In genomic region chr7:105084581-105084980, GRCh38 we compare ENCODE assay signal across 15 cellular contexts.
"Had no signal": no experiment of that assay in that cellular context is flagged by ENCODE, and none has a peak within 500 bp of the region (broad histone marks: within the 10 kb centered on the region; RNA-seq: fewer than 3 reads in every experiment).

No MANE protein-coding gene starts in this region.

- ATAC-seq: activated CD8-positive, alpha-beta T cell treated with anti-CD3 and anti-CD28 coated beads, Interleukin-2, amount 10 ng/mL, durations not matched to agents 7 days and 5 days; foreskin keratinocyte; naive thymus-derived CD4-positive, alpha-beta T cell; stimulated activated memory B cell treated with anti-CD40 and anti-IgM and Interleukin-4, amounts not matched to agents 10 μg/mL and 1 μg/mL and 100 μg/mL, for 72 hours had no signal

- H3K9me3 ChIP-seq: esophagus squamous epithelium, SJCRH30 had no signal

- H3K27me3 Mint-ChIP-seq: activated naive CD4-positive, alpha-beta T cell treated with anti-CD3 and anti-CD28 coated beads, Interleukin-2, amount 50 U/mL, for 24 hours; naive thymus-derived CD4-positive, alpha-beta T cell; stimulated activated memory B cell treated with anti-CD40 and anti-IgM and Interleukin-4, amounts not matched to agents 10 μg/mL and 1 μg/mL and 100 μg/mL, for 72 hours had no signal

- H3K9me3 Mint-ChIP-seq: activated naive CD4-positive, alpha-beta T cell treated with anti-CD3 and anti-CD28 coated beads, Interleukin-2, amount 50 U/mL, for 24 hours; naive thymus-derived CD4-positive, alpha-beta T cell; stimulated activated memory B cell treated with anti-CD40 and anti-IgM and Interleukin-4, amounts not matched to agents 10 μg/mL and 1 μg/mL and 100 μg/mL, for 72 hours had no signal

- H3K27ac Mint-ChIP-seq: activated CD8-positive, alpha-beta T cell treated with anti-CD3 and anti-CD28 coated beads, Interleukin-2, amount 10 ng/mL, durations not matched to agents 7 days and 5 days; activated naive CD4-positive, alpha-beta T cell treated with anti-CD3 and anti-CD28 coated beads, Interleukin-2, amount 50 U/mL, for 24 hours; stimulated activated memory B cell treated with anti-CD40 and anti-IgM and Interleukin-4, amounts not matched to agents 10 μg/mL and 1 μg/mL and 100 μg/mL, for 72 hours had no signal

- H3K4me1 ChIP-seq: foreskin keratinocyte, SJCRH30 had no signal

- H3K4me3 ChIP-seq: esophagus squamous epithelium, lung, SJCRH30 had no signal

- DNase-seq: activated CD8-positive, alpha-beta memory T cell treated with anti-CD3 and anti-CD28 coated beads, Interleukin-2, amount 50 U/mL, for 48 hours; activated CD8-positive, alpha-beta T cell treated with anti-CD3 and anti-CD28 coated beads, Interleukin-2, amount 10 ng/mL, durations not matched to agents 7 days and 5 days; anterior cingulate cortex; esophagus squamous epithelium; foreskin keratinocyte; kidney; midbrain; naive thymus-derived CD4-positive, alpha-beta T cell; SJCRH30; substantia nigra; T1000; trophoblast cell had no signal

- H3K4me3 Mint-ChIP-seq: activated CD8-positive, alpha-beta T cell treated with anti-CD3 and anti-CD28 coated beads, Interleukin-2, amount 10 ng/mL, durations not matched to agents 7 days and 5 days; activated naive CD4-positive, alpha-beta T cell treated with anti-CD3 and anti-CD28 coated beads, Interleukin-2, amount 50 U/mL, for 24 hours; naive thymus-derived CD4-positive, alpha-beta T cell; stimulated activated memory B cell treated with anti-CD40 and anti-IgM and Interleukin-4, amounts not matched to agents 10 μg/mL and 1 μg/mL and 100 μg/mL, for 72 hours had no signal

- H3K27me3 ChIP-seq: esophagus squamous epithelium, foreskin keratinocyte, SJCRH30 had no signal

- H3K27ac ChIP-seq: esophagus squamous epithelium, foreskin keratinocyte, SJCRH30 had no signal
